In genomic region chr2:105338020-105338385, GRCh38 we compare ENCODE assay signal across 1 cellular context.
TF ChIP-seq lines count a peak whose summit lies in the region.

No MANE protein-coding gene starts in this region.

TF ChIP-seq in SK-N-SH, 30 proteins besides CTCF, POLR2A, EP300 and RAD21 (continued from another document):
- no peak for TF ChIP-seq NRF1 (IDR thresholded peaks at IDR 0.05; ENCODE audit: low read depth, low read length)
- no peak for TF ChIP-seq RCOR1 (IDR thresholded peaks at IDR 0.05; ENCODE audit: low read length)
- no peak for TF ChIP-seq MAX (IDR thresholded peaks at IDR 0.05; ENCODE audit: low read depth)
- no peak for TF ChIP-seq GATA2 (CRISPR knock-in tag; IDR thresholded peaks at IDR 0.05)
- no peak for TF ChIP-seq MXI1 (IDR thresholded peaks at IDR 0.05; ENCODE audit: low read depth, low read length)
- no peak for TF ChIP-seq NFIC (IDR thresholded peaks at IDR 0.05; ENCODE audit: borderline replicate concordance)
- TF ChIP-seq FOSL2 (IDR thresholded peaks at IDR 0.05; ENCODE audit: borderline replicate concordance, low read depth) = no peak
- TF ChIP-seq MEF2A (IDR thresholded peaks at IDR 0.05; ENCODE audit: borderline replicate concordance, low read depth) = no peak
- no peak for TF ChIP-seq CHD2 (IDR thresholded peaks at IDR 0.05; ENCODE audit: low read length, partially characterized antibody)
